20 cellular contexts compared by ENCODE assay signal in genomic region chr6:57278570-57278969, GRCh38.
"Had no signal": no experiment of that assay in that cellular context is flagged by ENCODE, and none has a peak within 500 bp of the region (broad histone marks: within the 10 kb centered on the region; RNA-seq: fewer than 3 reads in every experiment).

No MANE protein-coding gene starts in this region.

- DNase-seq: IMR-90, KG1, MG63, NCI-H1092, NCI-H1105 treated with DMSO at 0.1 percent for 48 hours, NCI-H1417 treated with DMSO at 0.1 percent for 48 hours, NCI-H146, NCI-H1694 treated with DMSO at 0.1 percent for 48 hours, NCI-H1930, NCI-H2081, NCI-H2107, NCI-H2227 treated with DMSO at 0.1 percent for 48 hours, NCI-H524, NCI-H69, NCI-H774, Right ventricle myocardium superior, RPMI8226, SIG-M5 had no signal

- H3K4me1 ChIP-seq: SJSA1 had no signal

- H3K4me3 ChIP-seq: MG63, SJSA1, SK-N-MC had no signal

- H3K27me3 ChIP-seq: MG63, SJSA1 had no signal

- H3K9me3 ChIP-seq: MG63, SJSA1 had no signal

- H3K27ac ChIP-seq: SJSA1, SK-N-MC had no signal

- H3K36me3 ChIP-seq: MG63, SJSA1 had no signal
